ENCODE assay signal across 1 cellular context in genomic region chr19:51525731-51526130, GRCh38.
TF ChIP-seq lines count a peak whose summit lies in the region.

No MANE protein-coding gene starts in this region.

TF ChIP-seq in K562, 482 proteins besides CTCF, POLR2A, EP300 and RAD21:
- no peak for TF ChIP-seq HNRNPLL (IDR thresholded peaks at IDR 0.05; ENCODE audit: low read depth, low read length, poor library complexity, severe bottlenecking)
- TF ChIP-seq FOXJ2 (tag; IDR thresholded peaks at IDR 0.05): no peak
- no peak for TF ChIP-seq CBX8 (IDR thresholded peaks at IDR 0.05; ENCODE audit: borderline replicate concordance, extremely low read depth, low read depth, low read length, poor library complexity, severe bottlenecking)
- TF ChIP-seq HMG20A (CRISPR knock-in tag; conservative IDR thresholded peaks at IDR 0.05): no peak
- TF ChIP-seq ZFX (CRISPR knock-in tag; IDR thresholded peaks at IDR 0.05): no peak
- no peak for TF ChIP-seq CBFA2T3 (IDR thresholded peaks at IDR 0.05)
- no peak for TF ChIP-seq FOXP4 (CRISPR knock-in tag; IDR thresholded peaks at IDR 0.05; ENCODE audit: borderline replicate concordance)
- no peak for TF ChIP-seq RBM25 (IDR thresholded peaks at IDR 0.05; ENCODE audit: low read depth, low read length, severe bottlenecking)
- no peak for TF ChIP-seq YY1 (IDR thresholded peaks at IDR 0.05; ENCODE audit: borderline replicate concordance in 1 of 3, control insufficient read depth in 1 of 3, extremely low read depth in 1 of 3, insufficient read depth in 3 of 3, insufficient read length in 1 of 3, insufficient replicate concordance in 2 of 3, low read depth in 1 of 3, low read length in 2 of 3)
- TF ChIP-seq MCM3 (IDR thresholded peaks at IDR 0.05): no peak
- no peak for TF ChIP-seq ZNF282 (CRISPR knock-in tag; IDR thresholded peaks at IDR 0.05)
- TF ChIP-seq RERE (CRISPR knock-in tag; IDR thresholded peaks at IDR 0.05; ENCODE audit: borderline replicate concordance): no peak
- TF ChIP-seq ZFPM2 (CRISPR knock-in tag; IDR thresholded peaks at IDR 0.05): no peak
- TF ChIP-seq ZC3H11A (IDR thresholded peaks at IDR 0.05; ENCODE audit: low read depth, low read length): no peak
- no peak for TF ChIP-seq YBX1 (IDR thresholded peaks at IDR 0.05)
- TF ChIP-seq ZNF644 (tag; IDR thresholded peaks at IDR 0.05; ENCODE audit: low read depth): no peak
- TF ChIP-seq NONO (IDR thresholded peaks at IDR 0.05; ENCODE audit: low read depth in 2 of 2, low read length in 1 of 2): no peak
- no peak for TF ChIP-seq BDP1 (IDR thresholded peaks at IDR 0.05; ENCODE audit: insufficient read depth, insufficient read length)
